21 cellular contexts compared by ENCODE assay signal in genomic region chr17:29271980-29272379, GRCh38. TPM values are rescaled to one million over a fixed set of nuclear protein-coding genes. Genes with fewer than 3 reads are reported as not detected.
"Had no signal": no experiment of that assay in that cellular context is flagged by ENCODE, and none has a peak within 500 bp of the region (broad histone marks: within the 10 kb centered on the region; RNA-seq: fewer than 3 reads in every experiment).

No MANE protein-coding gene starts in this region.

RNA-seq across cellular contexts. Expression of gene CRYBA1, which starts 25.3 kb away (rescaled TPM):
- total RNA-seq: natural killer cell, omental fat pad, osteocyte, pancreas, posterior vena cava, prostate gland, pulmonary artery endothelial cell, right atrium auricular region, sciatic nerve, smooth muscle cell, spleen, stomach, subcutaneous adipose tissue, temporal lobe, thoracic aorta, thyroid gland, tibial nerve, upper lobe of left lung, ureter, vagina had no signal
- polyA plus RNA-seq: neural cell, pancreas, smooth muscle cell, spleen, stomach had no signal
